ENCODE assay signal across 1 cellular context in the genomic region with DNA sequence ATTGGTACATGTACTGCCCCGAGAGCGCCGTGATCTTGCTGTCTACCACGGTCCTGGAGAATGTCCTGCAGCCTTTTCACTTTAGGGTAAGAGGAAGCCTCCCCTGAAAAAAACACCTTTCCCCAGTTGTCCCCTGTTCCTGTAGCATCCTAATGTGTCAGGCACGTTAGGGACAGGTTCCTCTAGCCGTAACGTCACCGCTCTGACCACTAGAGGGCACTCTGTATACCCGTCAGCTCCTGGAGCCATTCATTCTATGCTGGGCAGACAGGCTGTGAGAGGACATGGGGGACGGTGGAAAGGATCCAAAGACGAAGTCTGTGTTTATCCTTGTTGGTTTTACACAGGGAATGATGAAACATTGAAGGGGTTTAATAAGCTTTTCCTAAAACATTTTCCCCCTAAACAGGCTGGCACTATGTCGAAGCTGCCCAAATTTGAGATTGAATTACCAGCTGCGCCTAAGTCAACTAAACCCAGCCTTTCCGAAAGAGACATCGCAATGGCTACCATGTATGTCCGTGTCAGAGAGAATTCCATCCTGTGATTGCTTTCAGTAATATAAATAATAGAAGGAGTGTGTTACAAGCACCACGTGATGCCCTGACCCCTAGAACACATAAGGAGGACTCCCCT.
TF ChIP-seq lines count a peak whose summit lies in the region.

No MANE protein-coding gene starts in this region.

TF ChIP-seq in HepG2, 621 proteins besides CTCF, POLR2A, EP300 and RAD21 (continued from another document and continues in another):
- TF ChIP-seq, protein P1, sequence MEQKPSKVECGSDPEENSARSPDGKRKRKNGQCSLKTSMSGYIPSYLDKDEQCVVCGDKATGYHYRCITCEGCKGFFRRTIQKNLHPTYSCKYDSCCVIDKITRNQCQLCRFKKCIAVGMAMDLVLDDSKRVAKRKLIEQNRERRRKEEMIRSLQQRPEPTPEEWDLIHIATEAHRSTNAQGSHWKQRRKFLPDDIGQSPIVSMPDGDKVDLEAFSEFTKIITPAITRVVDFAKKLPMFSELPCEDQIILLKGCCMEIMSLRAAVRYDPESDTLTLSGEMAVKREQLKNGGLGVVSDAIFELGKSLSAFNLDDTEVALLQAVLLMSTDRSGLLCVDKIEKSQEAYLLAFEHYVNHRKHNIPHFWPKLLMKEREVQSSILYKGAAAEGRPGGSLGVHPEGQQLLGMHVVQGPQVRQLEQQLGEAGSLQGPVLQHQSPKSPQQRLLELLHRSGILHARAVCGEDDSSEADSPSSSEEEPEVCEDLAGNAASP (CRISPR knock-in tag; IDR thresholded peaks at IDR 0.05; ENCODE audit: borderline replicate concordance): 0 out of 2 replicates have a peak, but pooled peaks have one; percentile 23
- no peak for TF ChIP-seq PATZ1 (CRISPR knock-in tag; IDR thresholded peaks at IDR 0.05)
- no peak for TF ChIP-seq FIP1L1 (IDR thresholded peaks at IDR 0.05; ENCODE audit: borderline replicate concordance, insufficient read depth, low read depth, low read length)
- no peak for TF ChIP-seq NONO (IDR thresholded peaks at IDR 0.05)
- 0 out of 2 replicates have a peak, but pooled peaks have one; percentile 30 for TF ChIP-seq NONO (CRISPR knock-in tag; conservative IDR thresholded peaks at IDR 0.05)
- peak; percentile 60 for TF ChIP-seq TEAD3 (CRISPR knock-in tag; optimal IDR thresholded peaks at IDR 0.05; ENCODE audit: borderline replicate concordance)
- peak; percentile 35; the same call in 1 of the 3 replicates for TF ChIP-seq MXI1 (IDR thresholded peaks at IDR 0.05; ENCODE audit: borderline replicate concordance, low read depth, low read length)
- no peak for TF ChIP-seq HNRNPL (IDR thresholded peaks at IDR 0.05; ENCODE audit: low read depth, low read length)
- peak; percentile 33; the same call in 1 of the 2 replicates for TF ChIP-seq CREB1 (IDR thresholded peaks at IDR 0.05)
- TF ChIP-seq CREB1 (CRISPR knock-in tag; IDR thresholded peaks at IDR 0.05): 0 out of 2 replicates have a peak, but pooled peaks have one; percentile 32
- no peak for TF ChIP-seq MIER3 (CRISPR knock-in tag; IDR thresholded peaks at IDR 0.05; ENCODE audit: borderline replicate concordance)
- peak; percentile 53 for TF ChIP-seq FOSL2 (CRISPR knock-in tag; IDR thresholded peaks at IDR 0.05)
- TF ChIP-seq, protein P2, sequence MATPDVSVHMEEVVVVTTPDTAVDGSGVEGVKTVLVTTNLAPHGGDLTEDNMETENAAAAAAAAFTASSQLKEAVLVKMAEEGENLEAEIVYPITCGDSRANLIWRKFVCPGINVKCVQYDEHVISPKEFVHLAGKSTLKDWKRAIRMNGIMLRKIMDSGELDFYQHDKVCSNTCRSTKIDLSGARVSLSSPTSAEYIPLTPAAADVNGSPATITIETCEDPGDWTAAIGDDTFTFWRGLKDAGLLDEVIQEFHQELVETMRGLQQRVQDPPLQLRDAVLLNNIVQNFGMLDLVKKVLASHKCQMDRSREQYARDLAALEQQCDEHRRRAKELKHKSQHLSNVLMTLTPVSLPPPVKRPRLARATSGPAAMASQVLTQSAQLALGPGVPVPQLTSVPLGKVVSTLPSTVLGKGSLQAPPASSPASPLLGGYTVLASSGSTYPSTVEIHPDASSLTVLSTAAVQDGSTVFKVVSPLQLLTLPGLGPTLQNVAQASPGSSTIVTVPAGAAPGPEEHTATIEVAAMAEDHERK (CRISPR knock-in tag; IDR thresholded peaks at IDR 0.05; ENCODE audit: low read depth): no peak
- TF ChIP-seq, protein P3, sequence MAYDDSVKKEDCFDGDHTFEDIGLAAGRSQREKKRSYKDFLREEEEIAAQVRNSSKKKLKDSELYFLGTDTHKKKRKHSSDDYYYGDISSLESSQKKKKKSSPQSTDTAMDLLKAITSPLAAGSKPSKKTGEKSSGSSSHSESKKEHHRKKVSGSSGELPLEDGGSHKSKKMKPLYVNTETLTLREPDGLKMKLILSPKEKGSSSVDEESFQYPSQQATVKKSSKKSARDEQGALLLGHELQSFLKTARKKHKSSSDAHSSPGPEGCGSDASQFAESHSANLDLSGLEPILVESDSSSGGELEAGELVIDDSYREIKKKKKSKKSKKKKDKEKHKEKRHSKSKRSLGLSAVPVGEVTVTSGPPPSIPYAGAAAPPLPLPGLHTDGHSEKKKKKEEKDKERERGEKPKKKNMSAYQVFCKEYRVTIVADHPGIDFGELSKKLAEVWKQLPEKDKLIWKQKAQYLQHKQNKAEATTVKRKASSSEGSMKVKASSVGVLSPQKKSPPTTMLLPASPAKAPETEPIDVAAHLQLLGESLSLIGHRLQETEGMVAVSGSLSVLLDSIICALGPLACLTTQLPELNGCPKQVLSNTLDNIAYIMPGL (CRISPR knock-in tag; IDR thresholded peaks at IDR 0.05; ENCODE audit: borderline replicate concordance in 1 of 2, low read depth in 1 of 2): peak; percentile 68 to 76; a peak in 3 of 4 replicates
- TF ChIP-seq XRCC5 (optimal IDR thresholded peaks at IDR 0.05; ENCODE audit: low read length): peak; percentile 83
- peak; percentile 45; the same call in 1 of the 2 replicates for TF ChIP-seq RXRB (CRISPR knock-in tag; IDR thresholded peaks at IDR 0.05; ENCODE audit: borderline replicate concordance)
- TF ChIP-seq SSRP1 (CRISPR knock-in tag; IDR thresholded peaks at IDR 0.05): no peak
- 0 out of 2 replicates have a peak, but pooled peaks have one; percentile 25 for TF ChIP-seq ZGPAT (CRISPR knock-in tag; IDR thresholded peaks at IDR 0.05)
- TF ChIP-seq, protein P4, sequence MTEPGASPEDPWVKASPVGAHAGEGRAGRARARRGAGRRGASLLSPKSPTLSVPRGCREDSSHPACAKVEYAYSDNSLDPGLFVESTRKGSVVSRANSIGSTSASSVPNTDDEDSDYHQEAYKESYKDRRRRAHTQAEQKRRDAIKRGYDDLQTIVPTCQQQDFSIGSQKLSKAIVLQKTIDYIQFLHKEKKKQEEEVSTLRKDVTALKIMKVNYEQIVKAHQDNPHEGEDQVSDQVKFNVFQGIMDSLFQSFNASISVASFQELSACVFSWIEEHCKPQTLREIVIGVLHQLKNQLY (CRISPR knock-in tag; IDR thresholded peaks at IDR 0.05): 0 out of 2 replicates have a peak, but pooled peaks have one; percentile 13
- TF ChIP-seq, protein P5, sequence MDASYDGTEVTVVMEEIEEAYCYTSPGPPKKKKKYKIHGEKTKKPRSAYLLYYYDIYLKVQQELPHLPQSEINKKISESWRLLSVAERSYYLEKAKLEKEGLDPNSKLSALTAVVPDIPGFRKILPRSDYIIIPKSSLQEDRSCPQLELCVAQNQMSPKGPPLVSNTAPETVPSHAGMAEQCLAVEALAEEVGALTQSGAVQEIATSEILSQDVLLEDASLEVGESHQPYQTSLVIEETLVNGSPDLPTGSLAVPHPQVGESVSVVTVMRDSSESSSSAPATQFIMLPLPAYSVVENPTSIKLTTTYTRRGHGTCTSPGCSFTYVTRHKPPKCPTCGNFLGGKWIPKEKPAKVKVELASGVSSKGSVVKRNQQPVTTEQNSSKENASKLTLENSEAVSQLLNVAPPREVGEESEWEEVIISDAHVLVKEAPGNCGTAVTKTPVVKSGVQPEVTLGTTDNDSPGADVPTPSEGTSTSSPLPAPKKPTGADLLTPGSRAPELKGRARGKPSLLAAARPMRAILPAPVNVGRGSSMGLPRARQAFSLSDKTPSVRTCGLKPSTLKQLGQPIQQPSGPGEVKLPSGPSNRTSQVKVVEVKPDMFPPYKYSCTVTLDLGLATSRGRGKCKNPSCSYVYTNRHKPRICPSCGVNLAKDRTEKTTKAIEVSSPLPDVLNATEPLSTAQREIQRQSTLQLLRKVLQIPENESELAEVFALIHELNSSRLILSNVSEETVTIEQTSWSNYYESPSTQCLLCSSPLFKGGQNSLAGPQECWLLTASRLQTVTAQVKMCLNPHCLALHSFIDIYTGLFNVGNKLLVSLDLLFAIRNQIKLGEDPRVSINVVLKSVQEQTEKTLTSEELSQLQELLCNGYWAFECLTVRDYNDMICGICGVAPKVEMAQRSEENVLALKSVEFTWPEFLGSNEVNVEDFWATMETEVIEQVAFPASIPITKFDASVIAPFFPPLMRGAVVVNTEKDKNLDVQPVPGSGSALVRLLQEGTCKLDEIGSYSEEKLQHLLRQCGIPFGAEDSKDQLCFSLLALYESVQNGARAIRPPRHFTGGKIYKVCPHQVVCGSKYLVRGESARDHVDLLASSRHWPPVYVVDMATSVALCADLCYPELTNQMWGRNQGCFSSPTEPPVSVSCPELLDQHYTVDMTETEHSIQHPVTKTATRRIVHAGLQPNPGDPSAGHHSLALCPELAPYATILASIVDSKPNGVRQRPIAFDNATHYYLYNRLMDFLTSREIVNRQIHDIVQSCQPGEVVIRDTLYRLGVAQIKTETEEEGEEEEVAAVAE (CRISPR knock-in tag; IDR thresholded peaks at IDR 0.05; ENCODE audit: borderline replicate concordance): 0 out of 2 replicates have a peak, but pooled peaks have one; percentile 23
- peak; percentile 60 for TF ChIP-seq GATAD2A (CRISPR knock-in tag; IDR thresholded peaks at IDR 0.05)
- no peak for TF ChIP-seq SOX13 (IDR thresholded peaks at IDR 0.05)
- TF ChIP-seq SOX13 (CRISPR knock-in tag; conservative IDR thresholded peaks at IDR 0.05 in 1 of 2, IDR thresholded peaks at IDR 0.05 in 1 of 2): 0 out of 4 replicates have a peak, but pooled peaks of 1 of the 2 experiments have one; percentile 51
- TF ChIP-seq, protein P6, sequence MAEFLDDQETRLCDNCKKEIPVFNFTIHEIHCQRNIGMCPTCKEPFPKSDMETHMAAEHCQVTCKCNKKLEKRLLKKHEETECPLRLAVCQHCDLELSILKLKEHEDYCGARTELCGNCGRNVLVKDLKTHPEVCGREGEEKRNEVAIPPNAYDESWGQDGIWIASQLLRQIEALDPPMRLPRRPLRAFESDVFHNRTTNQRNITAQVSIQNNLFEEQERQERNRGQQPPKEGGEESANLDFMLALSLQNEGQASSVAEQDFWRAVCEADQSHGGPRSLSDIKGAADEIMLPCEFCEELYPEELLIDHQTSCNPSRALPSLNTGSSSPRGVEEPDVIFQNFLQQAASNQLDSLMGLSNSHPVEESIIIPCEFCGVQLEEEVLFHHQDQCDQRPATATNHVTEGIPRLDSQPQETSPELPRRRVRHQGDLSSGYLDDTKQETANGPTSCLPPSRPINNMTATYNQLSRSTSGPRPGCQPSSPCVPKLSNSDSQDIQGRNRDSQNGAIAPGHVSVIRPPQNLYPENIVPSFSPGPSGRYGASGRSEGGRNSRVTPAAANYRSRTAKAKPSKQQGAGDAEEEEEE (CRISPR knock-in tag; IDR thresholded peaks at IDR 0.05; ENCODE audit: borderline replicate concordance): no peak
- TF ChIP-seq, protein P7, sequence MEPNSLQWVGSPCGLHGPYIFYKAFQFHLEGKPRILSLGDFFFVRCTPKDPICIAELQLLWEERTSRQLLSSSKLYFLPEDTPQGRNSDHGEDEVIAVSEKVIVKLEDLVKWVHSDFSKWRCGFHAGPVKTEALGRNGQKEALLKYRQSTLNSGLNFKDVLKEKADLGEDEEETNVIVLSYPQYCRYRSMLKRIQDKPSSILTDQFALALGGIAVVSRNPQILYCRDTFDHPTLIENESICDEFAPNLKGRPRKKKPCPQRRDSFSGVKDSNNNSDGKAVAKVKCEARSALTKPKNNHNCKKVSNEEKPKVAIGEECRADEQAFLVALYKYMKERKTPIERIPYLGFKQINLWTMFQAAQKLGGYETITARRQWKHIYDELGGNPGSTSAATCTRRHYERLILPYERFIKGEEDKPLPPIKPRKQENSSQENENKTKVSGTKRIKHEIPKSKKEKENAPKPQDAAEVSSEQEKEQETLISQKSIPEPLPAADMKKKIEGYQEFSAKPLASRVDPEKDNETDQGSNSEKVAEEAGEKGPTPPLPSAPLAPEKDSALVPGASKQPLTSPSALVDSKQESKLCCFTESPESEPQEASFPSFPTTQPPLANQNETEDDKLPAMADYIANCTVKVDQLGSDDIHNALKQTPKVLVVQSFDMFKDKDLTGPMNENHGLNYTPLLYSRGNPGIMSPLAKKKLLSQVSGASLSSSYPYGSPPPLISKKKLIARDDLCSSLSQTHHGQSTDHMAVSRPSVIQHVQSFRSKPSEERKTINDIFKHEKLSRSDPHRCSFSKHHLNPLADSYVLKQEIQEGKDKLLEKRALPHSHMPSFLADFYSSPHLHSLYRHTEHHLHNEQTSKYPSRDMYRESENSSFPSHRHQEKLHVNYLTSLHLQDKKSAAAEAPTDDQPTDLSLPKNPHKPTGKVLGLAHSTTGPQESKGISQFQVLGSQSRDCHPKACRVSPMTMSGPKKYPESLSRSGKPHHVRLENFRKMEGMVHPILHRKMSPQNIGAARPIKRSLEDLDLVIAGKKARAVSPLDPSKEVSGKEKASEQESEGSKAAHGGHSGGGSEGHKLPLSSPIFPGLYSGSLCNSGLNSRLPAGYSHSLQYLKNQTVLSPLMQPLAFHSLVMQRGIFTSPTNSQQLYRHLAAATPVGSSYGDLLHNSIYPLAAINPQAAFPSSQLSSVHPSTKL (CRISPR knock-in tag; IDR thresholded peaks at IDR 0.05): 0 out of 2 replicates have a peak, but pooled peaks have one; percentile 19
- no peak for TF ChIP-seq ZNF101 (CRISPR knock-in tag; IDR thresholded peaks at IDR 0.05; ENCODE audit: borderline replicate concordance, low read depth)
- 0 out of 2 replicates have a peak, but pooled peaks have one; percentile 49 for TF ChIP-seq JUN (CRISPR knock-in tag; IDR thresholded peaks at IDR 0.05)
- TF ChIP-seq SAP130 (CRISPR knock-in tag; IDR thresholded peaks at IDR 0.05; ENCODE audit: low read depth): peak; percentile 71
- TF ChIP-seq ERF (CRISPR knock-in tag; IDR thresholded peaks at IDR 0.05): peak; percentile 59; the same call in 1 of the 2 replicates
- no peak for TF ChIP-seq SIX1 (CRISPR knock-in tag; IDR thresholded peaks at IDR 0.05; ENCODE audit: borderline replicate concordance)
- no peak for TF ChIP-seq NFE2L2 (IDR thresholded peaks at IDR 0.05; ENCODE audit: low read length)
- peak; percentile 60; the same call in 1 of the 2 replicates for TF ChIP-seq YEATS2 (CRISPR knock-in tag; IDR thresholded peaks at IDR 0.05; ENCODE audit: borderline replicate concordance)
- peak; percentile 17; the same call in 1 of the 2 replicates for TF ChIP-seq FOXK1 (CRISPR knock-in tag; IDR thresholded peaks at IDR 0.05; ENCODE audit: borderline replicate concordance, low read depth)
